In genomic region chr7:6238309-6238925, GRCh38 we compare ENCODE assay signal across 1 cellular context.
TF ChIP-seq lines count a peak whose summit lies in the region.

No MANE protein-coding gene starts in this region.

TF ChIP-seq in HepG2, 621 proteins besides CTCF, POLR2A, EP300 and RAD21 (continued from another document and continues in another):
- TF ChIP-seq ZNF275 (CRISPR knock-in tag; IDR thresholded peaks at IDR 0.05; ENCODE audit: borderline replicate concordance) = no peak
- TF ChIP-seq MED8 (CRISPR knock-in tag; IDR thresholded peaks at IDR 0.05; ENCODE audit: insufficient replicate concordance) = no peak
- TF ChIP-seq ATF3 (CRISPR knock-in tag; IDR thresholded peaks at IDR 0.05) = no peak
- TF ChIP-seq KDM6A (CRISPR knock-in tag; IDR thresholded peaks at IDR 0.05; ENCODE audit: low read depth) = no peak
- no peak for TF ChIP-seq SP4 (CRISPR knock-in tag; IDR thresholded peaks at IDR 0.05)
- TF ChIP-seq PATZ1 (CRISPR knock-in tag; IDR thresholded peaks at IDR 0.05) = no peak
- no peak for TF ChIP-seq ZNF17 (CRISPR knock-in tag; IDR thresholded peaks at IDR 0.05)
- TF ChIP-seq E2F5 (CRISPR knock-in tag; conservative IDR thresholded peaks at IDR 0.05) = no peak
- TF ChIP-seq ZNF615 (CRISPR knock-in tag; IDR thresholded peaks at IDR 0.05; ENCODE audit: borderline replicate concordance) = no peak
- no peak for TF ChIP-seq WIZ (CRISPR knock-in tag; IDR thresholded peaks at IDR 0.05)
- TF ChIP-seq ZEB1 (IDR thresholded peaks at IDR 0.05; ENCODE audit: insufficient replicate concordance, low read depth) = no peak
- no peak for TF ChIP-seq GABPA (IDR thresholded peaks at IDR 0.05; ENCODE audit: low read depth, low read length)
- TF ChIP-seq GABPA (CRISPR knock-in tag; IDR thresholded peaks at IDR 0.05; ENCODE audit: low read depth) = no peak
- no peak for TF ChIP-seq RAD51 (IDR thresholded peaks at IDR 0.05; ENCODE audit: borderline replicate concordance)
- TF ChIP-seq KDM3A (CRISPR knock-in tag; IDR thresholded peaks at IDR 0.05; ENCODE audit: low read depth) = no peak
- no peak for TF ChIP-seq HNRNPLL (IDR thresholded peaks at IDR 0.05; ENCODE audit: low read depth, low read length, poor library complexity, severe bottlenecking)
- TF ChIP-seq RFX5 (IDR thresholded peaks at IDR 0.05; ENCODE audit: low read depth, low read length) = no peak
- no peak for TF ChIP-seq SMYD3 (CRISPR knock-in tag; IDR thresholded peaks at IDR 0.05)
- TF ChIP-seq NR2F2 (IDR thresholded peaks at IDR 0.05; ENCODE audit: borderline replicate concordance, low read depth) = peak; percentile 79; the same call in 1 of the 2 replicates
- TF ChIP-seq HDAC2 (CRISPR knock-in tag; IDR thresholded peaks at IDR 0.05) = peak; percentile 73
- no peak for TF ChIP-seq ATF7-NPFF (CRISPR knock-in tag; IDR thresholded peaks at IDR 0.05; ENCODE audit: low read depth)
- no peak for TF ChIP-seq U2AF2 (IDR thresholded peaks at IDR 0.05; ENCODE audit: low read depth, low read length)
- no peak for TF ChIP-seq ZNF496 (CRISPR knock-in tag; IDR thresholded peaks at IDR 0.05; ENCODE audit: insufficient replicate concordance)
- no peak for TF ChIP-seq NFATC3 (CRISPR knock-in tag; IDR thresholded peaks at IDR 0.05)
- TF ChIP-seq NR2F6 (IDR thresholded peaks at IDR 0.05) = peak; percentile 84
- peak; percentile 42; the same call in 1 of the 2 replicates for TF ChIP-seq NR2F6 (CRISPR knock-in tag; IDR thresholded peaks at IDR 0.05)
- TF ChIP-seq NFE2L1 (CRISPR knock-in tag; IDR thresholded peaks at IDR 0.05; ENCODE audit: borderline replicate concordance) = no peak
- TF ChIP-seq ZBTB37 (CRISPR knock-in tag; IDR thresholded peaks at IDR 0.05) = no peak
- no peak for TF ChIP-seq PCBP2 (optimal IDR thresholded peaks at IDR 0.05; ENCODE audit: low read depth, low read length, poor library complexity, severe bottlenecking)
- TF ChIP-seq ATF1 (CRISPR knock-in tag; IDR thresholded peaks at IDR 0.05) = no peak
- no peak for TF ChIP-seq NFKB2 (CRISPR knock-in tag; IDR thresholded peaks at IDR 0.05; ENCODE audit: borderline replicate concordance)
- no peak for TF ChIP-seq ZBTB2 (CRISPR knock-in tag; IDR thresholded peaks at IDR 0.05; ENCODE audit: low read depth)
- TF ChIP-seq HOXD1 (CRISPR knock-in tag; IDR thresholded peaks at IDR 0.05) = peak; percentile 75; the same call in 1 of the 2 replicates
- no peak for TF ChIP-seq ATM (IDR thresholded peaks at IDR 0.05; ENCODE audit: borderline replicate concordance)
- no peak for TF ChIP-seq YY1 (IDR thresholded peaks at IDR 0.05; ENCODE audit: insufficient read depth, insufficient replicate concordance, low read depth, low read length)
- no peak for TF ChIP-seq ZNF484 (CRISPR knock-in tag; IDR thresholded peaks at IDR 0.05; ENCODE audit: borderline replicate concordance, low read depth)
- TF ChIP-seq NFAT5 (CRISPR knock-in tag; IDR thresholded peaks at IDR 0.05) = no peak
- TF ChIP-seq MAF1 (CRISPR knock-in tag; IDR thresholded peaks at IDR 0.05; ENCODE audit: borderline replicate concordance) = no peak
- no peak for TF ChIP-seq MAFK (conservative IDR thresholded peaks at IDR 0.05 in 1 of 2, IDR thresholded peaks at IDR 0.05 in 1 of 2; ENCODE audit: low read length in 2 of 2)
- TF ChIP-seq ZFP91 (CRISPR knock-in tag; IDR thresholded peaks at IDR 0.05; ENCODE audit: borderline replicate concordance) = no peak
- TF ChIP-seq ZSCAN31 (CRISPR knock-in tag; IDR thresholded peaks at IDR 0.05; ENCODE audit: low read depth) = no peak
- no peak for TF ChIP-seq ZNF350 (CRISPR knock-in tag; IDR thresholded peaks at IDR 0.05; ENCODE audit: borderline replicate concordance, low read depth)
- TF ChIP-seq YEATS2 (CRISPR knock-in tag; IDR thresholded peaks at IDR 0.05; ENCODE audit: borderline replicate concordance) = no peak
- TF ChIP-seq ZNF563 (CRISPR knock-in tag; IDR thresholded peaks at IDR 0.05) = no peak
- no peak for TF ChIP-seq ZMAT3 (CRISPR knock-in tag; conservative IDR thresholded peaks at IDR 0.05)
- TF ChIP-seq DNMT1 (CRISPR knock-in tag; IDR thresholded peaks at IDR 0.05) = no peak
- peak; percentile 61 for TF ChIP-seq SAP130 (CRISPR knock-in tag; IDR thresholded peaks at IDR 0.05; ENCODE audit: low read depth)
- no peak for TF ChIP-seq ZBTB1 (CRISPR knock-in tag; IDR thresholded peaks at IDR 0.05; ENCODE audit: borderline replicate concordance)
- no peak for TF ChIP-seq HNRNPL (IDR thresholded peaks at IDR 0.05; ENCODE audit: low read depth, low read length)
- TF ChIP-seq ZNF776 (CRISPR knock-in tag; IDR thresholded peaks at IDR 0.05) = no peak
- TF ChIP-seq DMTF1 (CRISPR knock-in tag; IDR thresholded peaks at IDR 0.05) = no peak
- TF ChIP-seq KDM1A (CRISPR knock-in tag; IDR thresholded peaks at IDR 0.05) = no peak
- TF ChIP-seq TFDP2 (CRISPR knock-in tag; IDR thresholded peaks at IDR 0.05) = no peak
